ENCODE assay signal across 16 cellular contexts in genomic region chr12:92621833-92622232, GRCh38.
"Had no signal": no experiment of that assay in that cellular context is flagged by ENCODE, and none has a peak within 500 bp of the region (broad histone marks: within the 10 kb centered on the region; RNA-seq: fewer than 3 reads in every experiment).

No MANE protein-coding gene starts in this region.

- H3K27ac Mint-ChIP-seq: activated CD4-positive, alpha-beta memory T cell treated with anti-CD3 and anti-CD28 coated beads, Interleukin-2, amount 10 ng/mL, durations not matched to agents 7 days and 5 days; activated naive CD8-positive, alpha-beta T cell treated with anti-CD3 and anti-CD28 coated beads, Interleukin-2, amount 50 U/mL, for 24 hours had no signal

- FAIRE-seq: astrocyte, colon, endothelial cell of umbilical vein, urothelium cell line had no signal

- H3K36me3 ChIP-seq: cardiac muscle cell, lower lobe of right lung had no signal

- H3K27ac ChIP-seq: cardiac muscle cell, lower lobe of right lung had no signal

- H3K9me3 ChIP-seq: lower lobe of right lung had no signal

- H3K4me1 Mint-ChIP-seq: activated CD4-positive, alpha-beta memory T cell treated with anti-CD3 and anti-CD28 coated beads, Interleukin-2, amount 10 ng/mL, durations not matched to agents 7 days and 5 days; natural killer cell had no signal

- ATAC-seq: activated naive CD8-positive, alpha-beta T cell treated with anti-CD3 and anti-CD28 coated beads, Interleukin-2, amount 50 U/mL, for 24 hours; left cardiac atrium; lower lobe of right lung; natural killer cell had no signal

- H3K27me3 ChIP-seq: cardiac muscle cell had no signal

- H3K27me3 Mint-ChIP-seq: activated CD4-positive, alpha-beta memory T cell treated with anti-CD3 and anti-CD28 coated beads, Interleukin-2, amount 10 ng/mL, durations not matched to agents 7 days and 5 days; activated naive CD8-positive, alpha-beta T cell treated with anti-CD3 and anti-CD28 coated beads, Interleukin-2, amount 50 U/mL, for 24 hours had no signal

- H3K4me3 Mint-ChIP-seq: activated CD4-positive, alpha-beta memory T cell treated with anti-CD3 and anti-CD28 coated beads, Interleukin-2, amount 10 ng/mL, durations not matched to agents 7 days and 5 days; activated naive CD8-positive, alpha-beta T cell treated with anti-CD3 and anti-CD28 coated beads, Interleukin-2, amount 50 U/mL, for 24 hours; natural killer cell had no signal

- H3K4me3 ChIP-seq: cardiac muscle cell, lower lobe of right lung had no signal

- DNase-seq: activated CD4-positive, alpha-beta memory T cell treated with anti-CD3 and anti-CD28 coated beads, Interleukin-2, amount 10 ng/mL, durations not matched to agents 7 days and 5 days; activated CD4-positive, alpha-beta T cell treated with anti-CD3 and anti-CD28 coated beads for 1 hour; activated naive CD4-positive, alpha-beta T cell; activated naive CD8-positive, alpha-beta T cell treated with anti-CD3 and anti-CD28 coated beads, Interleukin-2, amount 50 U/mL, for 24 hours; glutamatergic neuron; left cardiac atrium; lower lobe of right lung; natural killer cell; nucleus accumbens; stimulated activated CD4-positive, alpha-beta T cell treated with anti-CD3 and anti-CD28 coated beads, Interleukin-15, amount 100 ng/mL, for 24 hours; stimulated activated CD4-positive, alpha-beta T cell treated with anti-CD3 and anti-CD28 coated beads, Interleukin-4, amount 100 ng/mL, for 24 hours had no signal
